Comparison of ENCODE assay signal across 8 cellular contexts in the genomic region with DNA sequence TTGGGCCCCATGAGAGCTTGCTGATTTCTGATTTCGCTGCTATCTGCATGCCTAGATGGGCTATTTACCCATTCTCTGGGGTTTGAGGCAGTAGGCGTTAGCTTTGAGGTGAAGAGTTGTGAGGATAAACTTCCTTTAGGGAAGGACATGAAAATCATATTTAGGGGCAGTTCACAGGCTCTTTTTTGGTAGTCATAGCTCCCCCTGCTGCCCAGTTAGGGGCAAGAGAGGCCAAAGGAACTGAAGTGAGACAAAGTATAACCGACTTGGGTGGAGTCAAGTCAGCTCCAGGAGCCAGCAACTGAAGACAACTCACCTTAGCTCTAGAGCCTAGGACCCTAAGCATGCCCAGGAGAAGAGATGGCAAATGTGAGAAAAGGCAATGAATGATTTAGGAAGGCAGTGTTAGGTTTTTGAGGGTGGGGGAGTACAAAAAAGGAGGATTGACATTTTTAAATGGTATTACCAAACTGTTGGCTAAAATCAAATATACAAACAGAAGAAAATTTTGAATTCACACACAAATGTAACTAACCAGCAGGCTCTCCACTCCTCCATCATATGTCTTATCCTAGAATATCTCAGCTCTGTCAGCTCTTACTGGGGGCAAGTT.
DNase-seq lines count a peak whose midpoint lies in the region; ATAC-seq, FAIRE-seq and TF ChIP-seq lines count a peak whose summit lies in the region.

No MANE protein-coding gene starts in this region.

- H3K36me3 ChIP-seq in GM12878 (ENCODE audit: control insufficient read depth in 2 of 2, insufficient read depth in 2 of 2, low read length in 1 of 2), result no peaks in the 10 kb centered on the region

- H3K27ac ChIP-seq in GM12878 (ENCODE audit: control insufficient read depth, insufficient read depth), result no peak overlapping the region

- TF ChIP-seq CTCF in GM12874 (IDR thresholded peaks at IDR 0.05; ENCODE audit: insufficient read depth, low read depth, low read length) (peak; percentile 77), GM12878 (IDR thresholded peaks at IDR 0.05 in 2 of 3, conservative IDR thresholded peaks at IDR 0.05 in 1 of 3; ENCODE audit: control insufficient read depth in 2 of 3, extremely low read depth in 1 of 3, insufficient read depth in 1 of 3, low read depth in 3 of 3, low read length in 3 of 3) (peak; percentile 75 to 85 (median 76))

- no peak overlapping the region for H2AFZ ChIP-seq in GM12878 (ENCODE audit: control insufficient read depth, low read depth, low read length)

- RAD21 ChIA-PET in GM12878 (lab: Charles Lee; ENCODE audit: unreplicated experiment), result interaction anchor here (0.6 to 2.3 kb wide), 12 partner anchors 12 to 661 kb away, joined by 3 to 26 read pairs (median 4); no protein-coding TSS in a partner anchor

- no peak overlapping the region for H3K9ac ChIP-seq in GM12878 (ENCODE audit: control insufficient read depth, insufficient read depth, low read length)

- no peak for TF ChIP-seq EP300 in GM12878 (IDR thresholded peaks at IDR 0.05; ENCODE audit: borderline replicate concordance in 1 of 2, control insufficient read depth in 1 of 2, low read depth in 2 of 2, low read length in 2 of 2)

- in situ Hi-C loops in GM12878 (cut with MboI), result loop anchor here (5.0 to 10.0 kb wide), 3 partner anchors 627 to 819 kb away; a partner anchor contains a TSS

- no TSS peak for BruUV-seq in GM12878 (replicated peaks; lab: Mats Ljungman, UMichigan)

- H3K27me3 ChIP-seq in GM12878 (replicated peaks in 1 of 2; ENCODE audit: control insufficient read depth in 2 of 2, insufficient read depth in 2 of 2, low read length in 1 of 2), result no peaks in the 10 kb centered on the region; a peak in 1 of 4 replicates

- H3K79me2 ChIP-seq in GM12878 (ENCODE audit: control insufficient read depth, insufficient read depth, low read length), result no peaks in the 10 kb centered on the region

- TF ChIP-seq RAD21 in GM12878 (IDR thresholded peaks at IDR 0.05; ENCODE audit: insufficient read depth, low read depth, low read length), result peak; percentile 89

- peak; percentile 89 for FAIRE-seq in GM12878 (lab: Jason Lieb, UNC)

- peak; percentile 85 for ATAC-seq in HG02642 (IDR thresholded peaks at IDR 0.05; ENCODE audit: poor library complexity, unreplicated experiment)
- peak; percentile 95 for ATAC-seq in GM12878

- no peak overlapping the region for H3K4me3 ChIP-seq in GM12878

- H3K9me3 ChIP-seq in GM12878 (replicated peaks; ENCODE audit: control insufficient read depth, insufficient read depth, low read length), result no peaks in the 10 kb centered on the region

- WGBS in GM12878 (ENCODE audit: insufficient coverage, insufficient replicate concordance, low lambda C conversion rate, missing lambda C conversion rate), result 0% methylated on average over 3 of the region's 3 CpGs

- intact Hi-C loops in GM12878 (cut with micrococcal nuclease; ENCODE audit: unreplicated experiment), result loop anchor here (1.0 to 5.0 kb wide), 5 partner anchors 167 to 822 kb away; no protein-coding TSS in a partner anchor

- H3K4me1 ChIP-seq in GM12878 (ENCODE audit: control insufficient read depth, insufficient read depth, low read length), result no peaks in the 10 kb centered on the region

- CTCF ChIA-PET in GM12878 (lab: Yijun Ruan, JAX), result interaction anchor here (0.5 to 4.1 kb wide), 34 partner anchors 9 to 1022 kb away, joined by 3 to 70 read pairs (median 4); no protein-coding TSS in a partner anchor

- H3K4me2 ChIP-seq in GM12878 (ENCODE audit: control insufficient read depth, insufficient read depth), result no peak overlapping the region

- DNase-seq in NCI-H1436 treated with DMSO at 0.1 percent for 48 hours (lab: John Stamatoyannopoulos, UW) (peak; percentile 26), T-helper 22 cell (ENCODE audit: low read depth) (peak; percentile 5), GM12878 (ENCODE audit: low read depth, low spot score) (no peak), iPS DF 19.7 (ENCODE audit: low read depth, low spot score) (peak; percentile 42), DMS79 (lab: John Stamatoyannopoulos, UW) (no peak)
- peak; percentile 2 to 16 for DNase-seq in stimulated activated CD4-positive, alpha-beta T cell treated with anti-CD3 and anti-CD28 coated beads, Interleukin-12 subunit alpha, Interleukin-12 subunit beta, amount 100 ng/mL, for 24 hours (ENCODE audit: low read depth in 2 of 2)

- H4K20me1 ChIP-seq in GM12878 (ENCODE audit: control insufficient read depth, insufficient read depth), result no peaks in the 10 kb centered on the region

- POLR2A ChIA-PET in GM12878 (lab: Charles Lee), result no interaction called here

- SMC1A ChIA-PET in GM12878 (lab: Charles Lee; ENCODE audit: uncharacterized antibody, unreplicated experiment), result interaction anchor here (0.7 to 2.8 kb wide), 25 partner anchors 9 to 822 kb away, joined by 3 to 30 read pairs (median 4); a partner anchor contains a TSS

- TF ChIP-seq POLR2A in GM12878 (IDR thresholded peaks at IDR 0.05; ENCODE audit: low read depth, low read length), result no peak

TF ChIP-seq in GM12878, 131 proteins besides CTCF, POLR2A, EP300 and RAD21:
- no peak for TF ChIP-seq FOXM1 (IDR thresholded peaks at IDR 0.05; ENCODE audit: low read depth, low read length)
- no peak for TF ChIP-seq SUPT20H (IDR thresholded peaks at IDR 0.05; ENCODE audit: borderline replicate concordance, control insufficient read depth, low read depth, low read length)
- TF ChIP-seq CHD2 (IDR thresholded peaks at IDR 0.05; ENCODE audit: borderline replicate concordance, low read depth, low read length), result no peak
- TF ChIP-seq SMARCA5 (IDR thresholded peaks at IDR 0.05), result no peak
- TF ChIP-seq, protein P1, sequence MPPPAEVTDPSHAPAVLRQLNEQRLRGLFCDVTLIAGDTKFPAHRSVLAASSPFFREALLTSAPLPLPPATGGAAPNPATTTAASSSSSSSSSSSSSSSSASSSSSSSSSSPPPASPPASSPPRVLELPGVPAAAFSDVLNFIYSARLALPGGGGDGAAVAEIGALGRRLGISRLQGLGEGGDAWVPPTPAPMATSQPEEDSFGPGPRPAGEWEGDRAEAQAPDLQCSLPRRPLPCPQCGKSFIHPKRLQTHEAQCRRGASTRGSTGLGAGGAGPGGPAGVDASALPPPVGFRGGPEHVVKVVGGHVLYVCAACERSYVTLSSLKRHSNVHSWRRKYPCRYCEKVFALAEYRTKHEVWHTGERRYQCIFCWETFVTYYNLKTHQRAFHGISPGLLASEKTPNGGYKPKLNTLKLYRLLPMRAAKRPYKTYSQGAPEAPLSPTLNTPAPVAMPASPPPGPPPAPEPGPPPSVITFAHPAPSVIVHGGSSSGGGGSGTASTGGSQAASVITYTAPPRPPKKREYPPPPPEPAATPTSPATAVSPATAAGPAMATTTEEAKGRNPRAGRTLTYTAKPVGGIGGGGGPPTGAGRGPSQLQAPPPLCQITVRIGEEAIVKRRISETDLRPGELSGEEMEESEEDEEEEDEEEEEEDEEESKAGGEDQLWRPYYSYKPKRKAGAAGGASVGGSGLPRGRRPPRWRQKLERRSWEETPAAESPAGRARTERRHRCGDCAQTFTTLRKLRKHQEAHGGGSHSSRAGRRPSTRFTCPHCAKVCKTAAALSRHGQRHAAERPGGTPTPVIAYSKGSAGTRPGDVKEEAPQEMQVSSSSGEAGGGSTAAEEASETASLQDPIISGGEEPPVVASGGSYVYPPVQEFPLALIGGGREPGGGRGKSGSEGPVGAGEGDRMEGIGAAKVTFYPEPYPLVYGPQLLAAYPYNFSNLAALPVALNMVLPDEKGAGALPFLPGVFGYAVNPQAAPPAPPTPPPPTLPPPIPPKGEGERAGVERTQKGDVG (CRISPR knock-in tag; IDR thresholded peaks at IDR 0.05), result no peak
- no peak for TF ChIP-seq MYB (IDR thresholded peaks at IDR 0.05; ENCODE audit: borderline replicate concordance, low read depth, low read length)
- TF ChIP-seq SMC3 (IDR thresholded peaks at IDR 0.05; ENCODE audit: borderline replicate concordance, low read length), result peak; percentile 92
- TF ChIP-seq RUNX3 (IDR thresholded peaks at IDR 0.05; ENCODE audit: low read length), result no peak
- no peak for TF ChIP-seq PAX8 (IDR thresholded peaks at IDR 0.05)
- TF ChIP-seq YY1 (IDR thresholded peaks at IDR 0.05; ENCODE audit: low read depth, low read length), result peak; percentile 59; the same call in 1 of the 2 replicates
- TF ChIP-seq, protein P2, sequence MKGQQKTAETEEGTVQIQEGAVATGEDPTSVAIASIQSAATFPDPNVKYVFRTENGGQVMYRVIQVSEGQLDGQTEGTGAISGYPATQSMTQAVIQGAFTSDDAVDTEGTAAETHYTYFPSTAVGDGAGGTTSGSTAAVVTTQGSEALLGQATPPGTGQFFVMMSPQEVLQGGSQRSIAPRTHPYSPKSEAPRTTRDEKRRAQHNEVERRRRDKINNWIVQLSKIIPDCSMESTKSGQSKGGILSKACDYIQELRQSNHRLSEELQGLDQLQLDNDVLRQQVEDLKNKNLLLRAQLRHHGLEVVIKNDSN (IDR thresholded peaks at IDR 0.05; ENCODE audit: borderline replicate concordance, extremely low read length, insufficient read depth, low read depth, low read length), result no peak
- no peak for TF ChIP-seq HCFC1 (IDR thresholded peaks at IDR 0.05; ENCODE audit: low read length)
- no peak for TF ChIP-seq FOXK2 (IDR thresholded peaks at IDR 0.05)
- TF ChIP-seq, protein P3, sequence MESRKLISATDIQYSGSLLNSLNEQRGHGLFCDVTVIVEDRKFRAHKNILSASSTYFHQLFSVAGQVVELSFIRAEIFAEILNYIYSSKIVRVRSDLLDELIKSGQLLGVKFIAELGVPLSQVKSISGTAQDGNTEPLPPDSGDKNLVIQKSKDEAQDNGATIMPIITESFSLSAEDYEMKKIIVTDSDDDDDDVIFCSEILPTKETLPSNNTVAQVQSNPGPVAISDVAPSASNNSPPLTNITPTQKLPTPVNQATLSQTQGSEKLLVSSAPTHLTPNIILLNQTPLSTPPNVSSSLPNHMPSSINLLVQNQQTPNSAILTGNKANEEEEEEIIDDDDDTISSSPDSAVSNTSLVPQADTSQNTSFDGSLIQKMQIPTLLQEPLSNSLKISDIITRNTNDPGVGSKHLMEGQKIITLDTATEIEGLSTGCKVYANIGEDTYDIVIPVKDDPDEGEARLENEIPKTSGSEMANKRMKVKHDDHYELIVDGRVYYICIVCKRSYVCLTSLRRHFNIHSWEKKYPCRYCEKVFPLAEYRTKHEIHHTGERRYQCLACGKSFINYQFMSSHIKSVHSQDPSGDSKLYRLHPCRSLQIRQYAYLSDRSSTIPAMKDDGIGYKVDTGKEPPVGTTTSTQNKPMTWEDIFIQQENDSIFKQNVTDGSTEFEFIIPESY (IDR thresholded peaks at IDR 0.05), result no peak

Comparison
In these comparisons a context has a peak if more than half of its experiments do, and no peak if none do; other contexts are left out.
1. DNase-seq: peak in NCI-H1436 treated with DMSO at 0.1 percent for 48 hours (single experiment), T-helper 22 cell (single experiment), iPS DF 19.7 (single experiment) and stimulated activated CD4-positive, alpha-beta T cell treated with anti-CD3 and anti-CD28 coated beads, Interleukin-12 subunit alpha, Interleukin-12 subunit beta, amount 100 ng/mL, for 24 hours (2 of 2); none in GM12878 (single experiment) and DMS79 (single experiment).